In genomic region chr5:13658761-13659160, GRCh38 we compare ENCODE assay signal across 22 cellular contexts.
DNase-seq lines count a peak whose midpoint lies in the region; ATAC-seq and TF ChIP-seq lines count a peak whose summit lies in the region.
"Had no signal": no experiment of that assay in that cellular context is flagged by ENCODE, and none has a peak within 500 bp of the region (broad histone marks: within the 10 kb centered on the region; RNA-seq: fewer than 3 reads in every experiment).

No MANE protein-coding gene starts in this region.

- no peak overlapping the region for H3K4me3 Mint-ChIP-seq in CD4-positive, alpha-beta T cell
- H3K4me3 Mint-ChIP-seq: B cell, CD14-positive monocyte, HFFc6, T-cell had no signal

- H3K27me3 ChIP-seq in IMR-90 (ENCODE audit: control insufficient read depth, insufficient read depth, low read length): no peaks in the 10 kb centered on the region
- H3K27me3 ChIP-seq in CD4-positive, alpha-beta T cell (ENCODE audit: control insufficient read depth, insufficient read depth, low read length): no peaks in the 10 kb centered on the region

- POLR2A ChIA-PET in IMR-90 (lab: Charles Lee; ENCODE audit: unreplicated experiment): no interaction called here
- POLR2A ChIA-PET in RWPE1 (lab: Yijun Ruan, JAX; ENCODE audit: low non-redundant PET): no interaction called here
- POLR2A ChIA-PET in CD4-positive, alpha-beta T cell (lab: Charles Lee): no interaction called here

- no peak overlapping the region for H3K56ac ChIP-seq in IMR-90 (ENCODE audit: extremely low read depth, insufficient read depth, low read length)

- H3K27ac Mint-ChIP-seq in CD4-positive, alpha-beta T cell: no peak overlapping the region
- H3K27ac Mint-ChIP-seq: B cell, CD14-positive monocyte, HFFc6, T-cell had no signal

- no peak for TF ChIP-seq POLR2A in IMR-90 (IDR thresholded peaks at IDR 0.05; ENCODE audit: low read depth, low read length)

- no peak overlapping the region for H3K9ac ChIP-seq in IMR-90 (ENCODE audit: low read depth, low read length)
- H3K9ac ChIP-seq: KMS-11, SK-N-SH had no signal

- no peak overlapping the region for H2BK15ac ChIP-seq in IMR-90 (ENCODE audit: low read depth, low read length)

- H3K14ac ChIP-seq in IMR-90 (replicated peaks; ENCODE audit: low read depth, low read length): no peak overlapping the region

- H3K4me2 ChIP-seq in IMR-90 (ENCODE audit: low read depth, low read length): no peak overlapping the region
- H3K4me2 ChIP-seq: KMS-11, SK-N-SH had no signal

- H2AFZ ChIP-seq in IMR-90 (replicated peaks; ENCODE audit: low read length, poor library complexity): no peak overlapping the region

- no peaks in the 10 kb centered on the region for H3K27me3 Mint-ChIP-seq in CD4-positive, alpha-beta T cell
- H3K27me3 Mint-ChIP-seq: B cell, T-cell had no signal

- no peaks in the 10 kb centered on the region for H3K4me1 Mint-ChIP-seq in CD4-positive, alpha-beta T cell (ENCODE audit: low read depth)
- H3K4me1 Mint-ChIP-seq: B cell, CD14-positive monocyte, T-cell had no signal

- no peak overlapping the region for H3K18ac ChIP-seq in IMR-90 (ENCODE audit: low read depth, low read length)

- CTCF ChIA-PET in IMR-90 (lab: Yijun Ruan, JAX) (interaction anchor here (0.8 kb wide), 1 partner anchor 105 kb away, joined by 3 read pairs; no protein-coding TSS in a partner anchor), RWPE1 (lab: Yijun Ruan, JAX) (no interaction called here)
- CTCF ChIA-PET in CD4-positive, alpha-beta T cell (lab: Charles Lee): no interaction called here

- no peak for TF ChIP-seq RAD21 in IMR-90 (IDR thresholded peaks at IDR 0.05; ENCODE audit: low read length)

- in situ Hi-C loops in IMR-90 (cut with MboI; ENCODE audit: low sequenced_read_pairs): no loop called here

- H4K8ac ChIP-seq in IMR-90 (ENCODE audit: low read depth in 2 of 2, low read length in 2 of 2): no peak overlapping the region

- TF ChIP-seq CTCF in IMR-90 (conservative IDR thresholded peaks at IDR 0.05; ENCODE audit: low read depth, low read length) (no peak), RWPE1 (conservative IDR thresholded peaks at IDR 0.05; ENCODE audit: low read depth) (no peak)
- TF ChIP-seq CTCF in CD4-positive, alpha-beta T cell (IDR thresholded peaks at IDR 0.05): no peak

- H4K5ac ChIP-seq in IMR-90 (ENCODE audit: low read depth, low read length): no peak overlapping the region

- no peak for ATAC-seq in IMR-90 (ENCODE audit: low read depth)
- no peak for ATAC-seq in CD4-positive, alpha-beta T cell (ENCODE audit: poor library complexity)
- ATAC-seq: T-cell had no signal

- intact Hi-C loops in IMR-90 (cut with micrococcal nuclease): no loop called here
- intact Hi-C loops in CD4-positive, alpha-beta T cell (cut with DNase I, micrococcal nuclease): no loop called here

- DNase-seq in IMR-90 (no peak), RWPE1 (ENCODE audit: low spot score) (peak; percentile 63), epithelial cell of prostate (ENCODE audit: low read depth, low spot score) (peak; percentile 86), renal cortical epithelial cell (ENCODE audit: low read depth) (peak; percentile 6), NCI-H82 (lab: John Stamatoyannopoulos, UW) (no peak), DMS79 (lab: John Stamatoyannopoulos, UW) (no peak)
- DNase-seq in CD4-positive, alpha-beta T cell: no peak
- DNase-seq: DMS53, H7, HFFc6, NCI-H1417, NCI-H1694 treated with DMSO at 0.1 percent for 48 hours, NCI-H2081 treated with DMSO at 0.1 percent for 48 hours, NCI-H2171 treated with DMSO at 0.1 percent for 48 hours, NCI-H524 treated with DMSO at 0.1 percent for 48 hours, RPMI8226, SIG-M5, SK-N-SH, T-cell had no signal

- H3K27ac ChIP-seq in IMR-90 (ENCODE audit: insufficient read depth, low read length) (no peak overlapping the region), RWPE1 (no peak overlapping the region), epithelial cell of prostate (peak overlapping the region; percentile 78)
- no peak overlapping the region for H3K27ac ChIP-seq in CD4-positive, alpha-beta T cell (ENCODE audit: low read depth, low read length)
- H3K27ac ChIP-seq: KMS-11 had no signal

- 0 out of 2 replicates have a peak overlapping the region, but pooled peaks have one; percentile 0 for H2BK120ac ChIP-seq in IMR-90 (ENCODE audit: low read depth, low read length)

- no peaks in the 10 kb centered on the region for H3K79me1 ChIP-seq in IMR-90 (ENCODE audit: low read depth in 1 of 2, low read length in 2 of 2)

- H2AK9ac ChIP-seq in IMR-90 (replicated peaks; ENCODE audit: low read depth, low read length, poor library complexity): no peak overlapping the region

- BruUV-seq in IMR-90 (replicated peaks; lab: Mats Ljungman, UMichigan): no TSS peak

- H2BK5ac ChIP-seq in IMR-90 (ENCODE audit: low read depth, low read length, poor library complexity, severe bottlenecking): no peak overlapping the region

- no peak overlapping the region for H3K4me3 ChIP-seq in IMR-90 (ENCODE audit: insufficient read depth, low read depth, low read length)

- H3K23ac ChIP-seq in IMR-90 (ENCODE audit: low read depth, low read length): no peak overlapping the region

- no peak overlapping the region for H3K4ac ChIP-seq in IMR-90 (ENCODE audit: low read depth, low read length)

- H3K4me1 ChIP-seq in IMR-90 (ENCODE audit: control insufficient read depth, insufficient read depth, low read length): peaks cover 6% of the 10 kb centered on the region; the same call in 1 of the 2 replicates

- H3K9me3 ChIP-seq in IMR-90 (ENCODE audit: control insufficient read depth, insufficient read depth, low read length): no peaks in the 10 kb centered on the region
- H3K9me3 ChIP-seq in CD4-positive, alpha-beta T cell (ENCODE audit: control insufficient read depth, low read length): no peaks in the 10 kb centered on the region
- H3K9me3 ChIP-seq: SK-N-SH had no signal

- no peak overlapping the region for H2AK5ac ChIP-seq in IMR-90 (ENCODE audit: low read depth, low read length)

- H4K91ac ChIP-seq in IMR-90 (ENCODE audit: insufficient read depth, low read depth, low read length): no peak overlapping the region

- H3K9me3 Mint-ChIP-seq in CD4-positive, alpha-beta T cell: peaks cover 11% of the 10 kb centered on the region
- H3K9me3 Mint-ChIP-seq: HFFc6 had no signal

- peaks cover 16% of the 10 kb centered on the region for H3K9me1 ChIP-seq in IMR-90 (ENCODE audit: insufficient read depth, low read length)

- dilution Hi-C loops in IMR-90 (cut with HindIII; ENCODE audit: low sequenced_read_pairs, unreplicated experiment): no loop called here

- H3K36me3 Mint-ChIP-seq in CD4-positive, alpha-beta T cell (ENCODE audit: low read depth): no peaks in the 10 kb centered on the region
- H3K36me3 Mint-ChIP-seq: CD14-positive monocyte, T-cell had no signal

- H3K36me3 ChIP-seq in IMR-90 (ENCODE audit: control insufficient read depth, insufficient read depth, low read length): no peaks in the 10 kb centered on the region

- peak overlapping the region; percentile 29 for H2BK20ac ChIP-seq in IMR-90 (ENCODE audit: low read depth, low read length)

- no peaks in the 10 kb centered on the region for H4K20me1 ChIP-seq in IMR-90 (ENCODE audit: insufficient read depth, low read length)

- 53% methylated on average over 3 of the region's 4 CpGs; no CpG with 5 or more reads in 1 of the 2 experiments for WGBS in IMR-90 (ENCODE audit: extremely low coverage in 2 of 2, insufficient read length in 1 of 2), 2 experiments

TF ChIP-seq in IMR-90, 13 proteins besides CTCF, POLR2A, EP300 and RAD21:
- TF ChIP-seq SMC3 (IDR thresholded peaks at IDR 0.05; ENCODE audit: low read depth, low read length): no peak
- TF ChIP-seq CHD1 (IDR thresholded peaks at IDR 0.05; ENCODE audit: low read depth, low read length): no peak
- no peak for TF ChIP-seq RFX5 (IDR thresholded peaks at IDR 0.05; ENCODE audit: low read depth, low read length)
- TF ChIP-seq ELK1 (IDR thresholded peaks at IDR 0.05; ENCODE audit: borderline replicate concordance, low read depth, low read length): no peak
- no peak for TF ChIP-seq MAFK (IDR thresholded peaks at IDR 0.05; ENCODE audit: low read depth, low read length)
- no peak for TF ChIP-seq MAZ (IDR thresholded peaks at IDR 0.05; ENCODE audit: borderline replicate concordance, low read depth, low read length)
- no peak for TF ChIP-seq CEBPB (IDR thresholded peaks at IDR 0.05; ENCODE audit: low read depth, low read length)
- TF ChIP-seq MXI1 (IDR thresholded peaks at IDR 0.05; ENCODE audit: borderline replicate concordance, low read depth, low read length): no peak
- no peak for TF ChIP-seq USF2 (IDR thresholded peaks at IDR 0.05; ENCODE audit: low read depth, low read length)
- TF ChIP-seq BHLHE40 (IDR thresholded peaks at IDR 0.05; ENCODE audit: low read depth, low read length): no peak
- no peak for TF ChIP-seq NFE2L2 (IDR thresholded peaks at IDR 0.05; ENCODE audit: low read depth, low read length)
- TF ChIP-seq RCOR1 (IDR thresholded peaks at IDR 0.05; ENCODE audit: insufficient replicate concordance, low read length): no peak
- no peak for TF ChIP-seq FOS (IDR thresholded peaks at IDR 0.05; ENCODE audit: low read depth, low read length)

Comparison
In these comparisons a context has a peak if more than half of its experiments do, and no peak if none do; other contexts are left out.
1. DNase-seq: peak in RWPE1 (single experiment), epithelial cell of prostate (single experiment) and renal cortical epithelial cell (single experiment); none in IMR-90 (single experiment), CD4-positive, alpha-beta T cell (0 of 10), NCI-H82 (single experiment) and DMS79 (single experiment).